ENCODE assay signal across 8 cellular contexts in the genomic region with DNA sequence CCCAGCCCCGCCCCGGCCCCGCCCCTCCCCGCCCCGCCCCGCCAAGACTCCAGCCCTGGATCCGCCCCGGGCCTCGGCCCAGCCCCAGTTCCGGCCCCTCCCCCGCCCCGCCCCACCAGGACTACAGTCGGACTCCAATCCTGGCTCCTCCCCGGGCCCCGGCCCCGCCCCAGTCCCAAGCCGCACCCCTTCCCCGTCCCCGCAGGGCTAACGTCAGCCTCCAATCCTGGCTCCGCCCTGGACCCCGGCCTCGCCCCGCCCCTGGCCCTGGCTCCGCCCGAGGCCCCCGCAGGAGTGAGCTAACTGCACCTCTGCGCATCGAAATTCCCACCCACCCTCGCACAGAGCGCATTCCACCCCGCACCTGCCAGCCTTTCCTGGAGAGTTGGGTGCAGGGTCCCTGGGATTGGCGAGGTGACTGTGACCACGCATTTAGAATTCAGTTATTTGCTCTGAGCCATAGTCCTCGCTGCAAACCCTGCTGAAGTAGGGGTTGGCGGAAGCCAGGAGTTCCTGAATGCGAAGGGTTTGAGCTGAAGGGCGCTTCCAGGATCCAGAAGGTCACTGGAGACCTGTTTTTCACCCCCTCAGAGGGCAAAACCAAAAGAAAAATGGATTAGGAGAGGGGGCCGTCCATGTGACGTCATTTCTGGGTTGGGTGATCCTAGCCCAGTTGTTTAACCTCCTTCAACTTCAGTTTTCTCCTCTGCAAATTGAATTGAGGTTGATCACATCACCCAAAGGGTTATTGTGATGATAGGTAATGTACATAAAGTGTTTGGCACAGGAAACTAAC. TPM values are rescaled to one million over a fixed set of nuclear protein-coding genes. Genes with fewer than 3 reads are reported as not detected.
DNase-seq lines count a peak whose midpoint lies in the region; TF ChIP-seq lines count a peak whose summit lies in the region.

No MANE protein-coding gene starts in this region.

- TF ChIP-seq POLR2A in Raji (IDR thresholded peaks at IDR 0.05; ENCODE audit: insufficient read depth, low read depth, low read length): peak; percentile 24; the same call in 1 of the 2 replicates

- H3K27me3 ChIP-seq in neural cell (ENCODE audit: insufficient read depth, low read depth, low read length): no peaks in the 10 kb centered on the region

- no peaks in the 10 kb centered on the region for H3K9me3 Mint-ChIP-seq in stimulated activated naive CD8-positive, alpha-beta T cell treated with anti-CD3 and anti-CD28 coated beads, Interleukin-15, Interleukin-2, amounts not matched to agents 100 ng/mL and 50 ng/mL, for 24 hours

- no peak for TF ChIP-seq RAD21 in neural cell (conservative IDR thresholded peaks at IDR 0.05)

- peak overlapping the region; percentile 71 for H3K4me3 ChIP-seq in fibroblast of the aortic adventitia (ENCODE audit: low read depth, low read length)
- peak overlapping the region; percentile 56 for H3K4me3 ChIP-seq in neural cell (ENCODE audit: low read length)

- H2AFZ ChIP-seq in neural cell (ENCODE audit: low read depth, low read length): no peak overlapping the region

- H3K27me3 Mint-ChIP-seq in stimulated activated naive CD8-positive, alpha-beta T cell treated with anti-CD3 and anti-CD28 coated beads, Interleukin-15, Interleukin-2, amounts not matched to agents 100 ng/mL and 50 ng/mL, for 24 hours: no peaks in the 10 kb centered on the region

- H4K20me1 ChIP-seq in neural cell (ENCODE audit: insufficient read depth): no peaks in the 10 kb centered on the region

- H3K9me2 ChIP-seq in neural cell (ENCODE audit: insufficient read depth, low read length): no peaks in the 10 kb centered on the region

- H3F3A ChIP-seq in neural cell (ENCODE audit: insufficient read depth, low read length, poor library complexity, severe bottlenecking): no peaks in the 10 kb centered on the region

- H3K27ac Mint-ChIP-seq in stimulated activated naive CD8-positive, alpha-beta T cell treated with anti-CD3 and anti-CD28 coated beads, Interleukin-15, Interleukin-2, amounts not matched to agents 100 ng/mL and 50 ng/mL, for 24 hours: peak overlapping the region; percentile 81

- DNase-seq in EH (ENCODE audit: low read depth) (peak; percentile 94), H4 (ENCODE audit: low spot score) (peak; percentile 69), LoVo (ENCODE audit: low spot score) (peak; percentile 91), fibroblast of the aortic adventitia (ENCODE audit: low read depth) (peak; percentile 89)
- peak; percentile 99 for DNase-seq in activated effector memory CD4-positive, alpha-beta T cell treated with anti-CD3 and anti-CD28 coated beads, Interleukin-2, amount 50 U/mL, for 16 hours

- H3K36me3 ChIP-seq in neural cell (ENCODE audit: insufficient read depth, low read length): no peaks in the 10 kb centered on the region

- TF ChIP-seq EP300 in neural cell (conservative IDR thresholded peaks at IDR 0.05; ENCODE audit: poor library complexity, severe bottlenecking): no peak

- H3K9me3 ChIP-seq in neural cell (ENCODE audit: low read length): no peaks in the 10 kb centered on the region

- peak overlapping the region; percentile 35 for H3K4me2 ChIP-seq in neural cell (ENCODE audit: low read length)

- H3K27ac ChIP-seq in neural cell (ENCODE audit: low read length): no peak overlapping the region

- no peaks in the 10 kb centered on the region for H3K36me3 Mint-ChIP-seq in stimulated activated naive CD8-positive, alpha-beta T cell treated with anti-CD3 and anti-CD28 coated beads, Interleukin-15, Interleukin-2, amounts not matched to agents 100 ng/mL and 50 ng/mL, for 24 hours (ENCODE audit: low read depth)

- TF ChIP-seq CTCF in fibroblast of the aortic adventitia (IDR thresholded peaks at IDR 0.05; ENCODE audit: insufficient read depth, low read length) (no peak), neural cell (IDR thresholded peaks at IDR 0.05; ENCODE audit: poor library complexity, severe bottlenecking) (no peak)

- peaks cover 68% of the 10 kb centered on the region for H3K4me1 Mint-ChIP-seq in stimulated activated naive CD8-positive, alpha-beta T cell treated with anti-CD3 and anti-CD28 coated beads, Interleukin-15, Interleukin-2, amounts not matched to agents 100 ng/mL and 50 ng/mL, for 24 hours (ENCODE audit: low read depth)

- H3K4me3 Mint-ChIP-seq in stimulated activated naive CD8-positive, alpha-beta T cell treated with anti-CD3 and anti-CD28 coated beads, Interleukin-15, Interleukin-2, amounts not matched to agents 100 ng/mL and 50 ng/mL, for 24 hours: peak overlapping the region; percentile 74

- no peaks in the 10 kb centered on the region for H3K79me2 ChIP-seq in neural cell (replicated peaks; ENCODE audit: insufficient read depth, low read length)

- H3K9ac ChIP-seq in neural cell (ENCODE audit: low read length): peak overlapping the region; percentile 20

TF ChIP-seq in neural cell, 6 proteins besides CTCF, POLR2A, EP300 and RAD21:
- TF ChIP-seq POLR2AphosphoS5 (IDR thresholded peaks at IDR 0.05) (no peak), SMC3 (conservative IDR thresholded peaks at IDR 0.05; ENCODE audit: poor library complexity) (no peak), TAF1 (IDR thresholded peaks at IDR 0.05; ENCODE audit: low read depth) (no peak)
- TF ChIP-seq, protein P1, sequence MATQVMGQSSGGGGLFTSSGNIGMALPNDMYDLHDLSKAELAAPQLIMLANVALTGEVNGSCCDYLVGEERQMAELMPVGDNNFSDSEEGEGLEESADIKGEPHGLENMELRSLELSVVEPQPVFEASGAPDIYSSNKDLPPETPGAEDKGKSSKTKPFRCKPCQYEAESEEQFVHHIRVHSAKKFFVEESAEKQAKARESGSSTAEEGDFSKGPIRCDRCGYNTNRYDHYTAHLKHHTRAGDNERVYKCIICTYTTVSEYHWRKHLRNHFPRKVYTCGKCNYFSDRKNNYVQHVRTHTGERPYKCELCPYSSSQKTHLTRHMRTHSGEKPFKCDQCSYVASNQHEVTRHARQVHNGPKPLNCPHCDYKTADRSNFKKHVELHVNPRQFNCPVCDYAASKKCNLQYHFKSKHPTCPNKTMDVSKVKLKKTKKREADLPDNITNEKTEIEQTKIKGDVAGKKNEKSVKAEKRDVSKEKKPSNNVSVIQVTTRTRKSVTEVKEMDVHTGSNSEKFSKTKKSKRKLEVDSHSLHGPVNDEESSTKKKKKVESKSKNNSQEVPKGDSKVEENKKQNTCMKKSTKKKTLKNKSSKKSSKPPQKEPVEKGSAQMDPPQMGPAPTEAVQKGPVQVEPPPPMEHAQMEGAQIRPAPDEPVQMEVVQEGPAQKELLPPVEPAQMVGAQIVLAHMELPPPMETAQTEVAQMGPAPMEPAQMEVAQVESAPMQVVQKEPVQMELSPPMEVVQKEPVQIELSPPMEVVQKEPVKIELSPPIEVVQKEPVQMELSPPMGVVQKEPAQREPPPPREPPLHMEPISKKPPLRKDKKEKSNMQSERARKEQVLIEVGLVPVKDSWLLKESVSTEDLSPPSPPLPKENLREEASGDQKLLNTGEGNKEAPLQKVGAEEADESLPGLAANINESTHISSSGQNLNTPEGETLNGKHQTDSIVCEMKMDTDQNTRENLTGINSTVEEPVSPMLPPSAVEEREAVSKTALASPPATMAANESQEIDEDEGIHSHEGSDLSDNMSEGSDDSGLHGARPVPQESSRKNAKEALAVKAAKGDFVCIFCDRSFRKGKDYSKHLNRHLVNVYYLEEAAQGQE (IDR thresholded peaks at IDR 0.05; ENCODE audit: borderline replicate concordance): no peak

RNA-seq across cellular contexts. Expression of a gene that starts 0.6 kb away (rescaled TPM):
- 13.7 and 20.7 TPM in 2 replicates for total RNA-seq in H4 (2014; rRNA removed; shearing (Covaris generic))
- total RNA-seq in fibroblast of the aortic adventitia (ENCODE audit: low replicate concordance): 10.1 and 10.8 TPM in 2 replicates
- polyA plus RNA-seq in neural cell: 26.9 and 27.3 TPM in 2 replicates
- 9.5 and 15.1 TPM in 2 replicates for polyA minus RNA-seq in neural cell

RNA-seq across cellular contexts. Expression of a gene that starts 16.5 kb away (rescaled TPM):
- 0.10 TPM in 1 of 2 replicates, not detected in the other for total RNA-seq in H4 (2014; rRNA removed; shearing (Covaris generic))
- 0.27 TPM in 1 of 2 replicates, not detected in the other for total RNA-seq in fibroblast of the aortic adventitia (ENCODE audit: low replicate concordance)
- 0.12 and 0.14 TPM in 2 replicates for polyA plus RNA-seq in neural cell
- 0.23 and 0.49 TPM in 2 replicates for polyA minus RNA-seq in neural cell

RNA-seq across cellular contexts. Expression of a gene that starts 17.7 kb away (rescaled TPM):
- not detected in 2 replicates for total RNA-seq in H4 (2014; rRNA removed; shearing (Covaris generic))
- total RNA-seq in fibroblast of the aortic adventitia (ENCODE audit: low replicate concordance): 0.08 TPM in 1 of 2 replicates, not detected in the other
- polyA plus RNA-seq in neural cell: 8.0 and 9.8 TPM in 2 replicates
- polyA minus RNA-seq in neural cell: 12.3 and 13.1 TPM in 2 replicates

RNA-seq across cellular contexts. Expression of a gene that starts 29.1 kb away (rescaled TPM):
- total RNA-seq in H4 (2014; rRNA removed; shearing (Covaris generic)): not detected in 2 replicates
- not detected in 2 replicates for total RNA-seq in fibroblast of the aortic adventitia (ENCODE audit: low replicate concordance)
- polyA plus RNA-seq in neural cell: not detected in 2 replicates
- not detected in 2 replicates for polyA minus RNA-seq in neural cell

RNA-seq across cellular contexts. Expression of a gene that starts 52.4 kb away (rescaled TPM):
- total RNA-seq in H4 (2014; rRNA removed; shearing (Covaris generic)): not detected in 2 replicates
- total RNA-seq in fibroblast of the aortic adventitia (ENCODE audit: low replicate concordance): not detected in 2 replicates
- polyA plus RNA-seq in neural cell: not detected in 2 replicates
- not detected in 2 replicates for polyA minus RNA-seq in neural cell
